20 cellular contexts compared by ENCODE assay signal in the genomic region with DNA sequence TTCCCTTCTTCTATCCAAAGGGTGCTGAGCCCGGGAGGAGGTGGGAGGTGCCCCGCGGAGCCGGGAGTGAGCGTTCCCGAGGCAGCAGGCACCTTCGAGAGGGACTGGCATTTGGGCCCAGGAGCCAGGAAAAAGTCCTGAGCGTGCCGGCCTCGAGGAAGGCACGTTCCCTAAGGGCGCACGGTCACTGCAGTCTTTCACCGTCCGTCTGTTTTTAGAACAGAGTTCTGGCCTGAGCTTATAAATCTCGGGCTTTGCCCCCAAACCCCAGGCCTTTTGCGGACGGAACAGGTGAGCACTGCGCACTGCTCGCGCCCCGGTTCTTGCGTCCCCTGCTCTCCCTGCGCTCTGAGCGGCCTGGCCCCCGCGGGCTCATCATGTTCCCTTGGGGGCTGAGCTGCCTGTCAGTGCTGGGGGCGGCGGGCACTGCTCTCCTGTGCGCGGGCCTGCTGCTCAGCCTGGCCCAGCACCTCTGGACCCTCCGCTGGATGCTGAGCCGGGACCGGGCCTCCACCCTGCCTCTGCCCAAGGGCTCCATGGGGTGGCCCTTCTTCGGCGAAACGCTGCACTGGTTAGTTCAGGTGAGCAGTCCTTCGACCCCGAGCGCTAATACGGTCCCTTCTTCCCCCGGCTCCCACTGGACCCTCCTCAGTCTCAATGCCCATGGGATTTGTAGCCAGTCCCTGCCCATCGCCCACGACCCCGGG. TPM values are rescaled to one million over a fixed set of nuclear protein-coding genes. Genes with fewer than 3 reads are reported as not detected.
A peak's percentile ranks its signal among the peaks of the same experiment; 100 is the strongest.
DNase-seq lines count a peak whose midpoint lies in the region; ATAC-seq and TF ChIP-seq lines count a peak whose summit lies in the region.
"Had no signal": no experiment of that assay in that cellular context is flagged by ENCODE, and none has a peak within 500 bp of the region (broad histone marks: within the 10 kb centered on the region; RNA-seq: fewer than 3 reads in every experiment).

No MANE protein-coding gene starts in this region.

- no peak for ATAC-seq in SK-N-SH treated with all-trans-retinoic acid at 6 μM for 48 hours
- ATAC-seq in HG02623 (IDR thresholded peaks at IDR 0.05; ENCODE audit: unreplicated experiment), result no peak

- H3K4me2 ChIP-seq in SK-N-SH (no peak overlapping the region), mesenchymal stem cell (ENCODE audit: low read length, poor library complexity, severe bottlenecking) (peak overlapping the region; percentile 43)
- H3K4me2 ChIP-seq: smooth muscle cell had no signal

- peak; percentile 16 for DNase-seq in SK-N-SH
- peak; percentile 47 for DNase-seq in ecto neural progenitor cell (ENCODE audit: low spot score)
- no peak for DNase-seq in mesenchymal stem cell
- no peak for DNase-seq in C1 segment of cervical spinal cord (lab: John Stamatoyannopoulos, UW)
- DNase-seq in T-helper 9 cell, result no peak
- no peak for DNase-seq in transverse colon
- DNase-seq: activated CD4-positive, alpha-beta memory T cell treated with anti-CD3 and anti-CD28 coated beads for 36 hours; activated T-cell treated with anti-CD3 and anti-CD28 coated beads, Interleukin-2, amount 50 U/mL, for 24 hours; heart left ventricle; left cardiac atrium; MG63; NCI-H187 treated with DMSO at 0.1 percent for 48 hours; NCI-H446 had no signal

- no peaks in the 10 kb centered on the region for H3K79me2 ChIP-seq in SK-N-SH (ENCODE audit: insufficient read depth)
- H3K79me2 ChIP-seq: parathyroid adenoma had no signal

- no peak overlapping the region for H4K8ac ChIP-seq in mesenchymal stem cell (ENCODE audit: low read length)

- no peak for TF ChIP-seq EP300 in SK-N-SH (IDR thresholded peaks at IDR 0.05; ENCODE audit: borderline replicate concordance in 1 of 2, low read depth in 1 of 2, low read length in 1 of 2)
- no peak for TF ChIP-seq EP300 in transverse colon (IDR thresholded peaks at IDR 0.05; ENCODE audit: low read depth)

- CTCF ChIA-PET in SK-N-SH (lab: Yijun Ruan, JAX), result interaction anchor here (1.3 to 8.4 kb wide), 2 partner anchors 17 to 55 kb away, joined by 3 to 69 read pairs; no protein-coding TSS in a partner anchor

- H3K9me3 ChIP-seq in SK-N-SH (no peaks in the 10 kb centered on the region), mesenchymal stem cell (ENCODE audit: control insufficient read depth, low read length) (no peaks in the 10 kb centered on the region), transverse colon (no peaks in the 10 kb centered on the region)
- H3K9me3 ChIP-seq: heart left ventricle, MG63 had no signal

- H3K4me1 ChIP-seq in SK-N-SH (ENCODE audit: control insufficient read depth in 1 of 2, insufficient read depth in 2 of 2, low read depth in 1 of 2, low read length in 1 of 2), result peaks cover 0 to 5% of the 10 kb centered on the region in 2 experiments; a peak in 1 of 4 replicates
- H3K4me1 ChIP-seq in mesenchymal stem cell (ENCODE audit: control insufficient read depth, insufficient read depth, low read depth, low read length), result peaks cover 29% of the 10 kb centered on the region
- H3K4me1 ChIP-seq in transverse colon, result peaks cover 0 to 30% (median 24%) of the 10 kb centered on the region in 4 donors
- H3K4me1 ChIP-seq: parathyroid adenoma had no signal

- H2BK15ac ChIP-seq in mesenchymal stem cell (ENCODE audit: low read depth, poor library complexity, severe bottlenecking), result no peak overlapping the region

- no peaks in the 10 kb centered on the region for H4K20me1 ChIP-seq in SK-N-SH (ENCODE audit: insufficient read depth)

- TF ChIP-seq CTCF in SK-N-SH (IDR thresholded peaks at IDR 0.05) (no peak), transverse colon (IDR thresholded peaks at IDR 0.05) (no peak)

- H3K18ac ChIP-seq in mesenchymal stem cell (ENCODE audit: low read depth in 1 of 2, low read length in 2 of 2), result no peak overlapping the region

- no peaks in the 10 kb centered on the region for H3K36me3 ChIP-seq in SK-N-SH (replicated peaks in 1 of 2; ENCODE audit: control insufficient read depth in 1 of 2, insufficient read depth in 2 of 2, low read length in 1 of 2)
- H3K36me3 ChIP-seq in mesenchymal stem cell (ENCODE audit: control insufficient read depth in 1 of 2, insufficient read depth in 2 of 2, low read depth in 1 of 2, low read length in 2 of 2), result peaks cover 0 to 3% of the 10 kb centered on the region in 2 experiments
- no peaks in the 10 kb centered on the region for H3K36me3 ChIP-seq in transverse colon
- H3K36me3 ChIP-seq: MG63 had no signal

- H3K23ac ChIP-seq in mesenchymal stem cell (ENCODE audit: low read length in 2 of 2), result peak overlapping the region in 1 of 2 experiments; percentile 65

- H3K9ac ChIP-seq in SK-N-SH (no peak overlapping the region), mesenchymal stem cell (ENCODE audit: low read length) (no peak overlapping the region)
- H3K9ac ChIP-seq: parathyroid adenoma had no signal

- in situ Hi-C loops in transverse colon (cut with MboI; ENCODE audit: low pct_ligation_motif_present in 1 of 4, low pct_unique_long_range_greater_than_20kb in 1 of 4, low sequenced_read_pairs in 3 of 4), result no loop called here

- no peak overlapping the region for H3K4ac ChIP-seq in mesenchymal stem cell (ENCODE audit: low read depth in 1 of 2, low read length in 2 of 2)

- no peak overlapping the region for H2BK120ac ChIP-seq in mesenchymal stem cell (ENCODE audit: low read depth, low read length)

- whole genome bisulfite sequencing in SK-N-SH (ENCODE audit: low lambda C conversion rate), result 89% methylated on average over 33 of the region's 45 CpGs
- 13% methylated on average over 42 of the region's 45 CpGs for WGBS in mesenchymal stem cell
- 37% methylated on average over 45 of the region's 45 CpGs; no CpG with 5 or more reads in 1 of the 2 donors for WGBS in transverse colon (ENCODE audit: low coverage in 1 of 2), 2 donors

- no peak overlapping the region for H4K91ac ChIP-seq in mesenchymal stem cell (ENCODE audit: low read length)

- no peaks in the 10 kb centered on the region for H3K9me2 ChIP-seq in SK-N-SH

- POLR2A ChIA-PET in SK-N-SH (lab: Yijun Ruan, JAX), result no interaction called here

- no peaks in the 10 kb centered on the region for H3F3A ChIP-seq in SK-N-SH (replicated peaks; ENCODE audit: insufficient read depth)

- no peak for TF ChIP-seq POLR2A in transverse colon (IDR thresholded peaks at IDR 0.05)

- H3K27ac ChIP-seq in SK-N-SH (ENCODE audit: low read depth in 2 of 2, low read length in 1 of 2) (no peak overlapping the region), mesenchymal stem cell (ENCODE audit: low read length, poor library complexity, severe bottlenecking) (no peak overlapping the region), transverse colon (no peak overlapping the region)
- H3K27ac ChIP-seq: 22Rv1, C4-2B, heart left ventricle, parathyroid adenoma had no signal

- H3K4me3 ChIP-seq in SK-N-SH (ENCODE audit: low read depth in 2 of 2, low read length in 1 of 2) (no peak overlapping the region), mesenchymal stem cell (ENCODE audit: insufficient read depth in 1 of 2, low read depth in 1 of 2, low read length in 2 of 2) (peak overlapping the region in 1 of 2 experiments; percentile 42), transverse colon (no peak overlapping the region)
- H3K4me3 ChIP-seq: MG63, smooth muscle cell had no signal

- H3K27me3 ChIP-seq in SK-N-SH (ENCODE audit: insufficient read depth) (peaks cover 10% of the 10 kb centered on the region), mesenchymal stem cell (ENCODE audit: control insufficient read depth in 1 of 2, insufficient read depth in 1 of 2, low read length in 2 of 2) (peaks cover 62 to 74% of the 10 kb centered on the region in 2 experiments), transverse colon (peaks cover 77% of the 10 kb centered on the region)
- H3K27me3 ChIP-seq: MG63 had no signal

- intact Hi-C loops in transverse colon (cut with DNase I; ENCODE audit: low total_unique reads), result no loop called here

- H3K79me1 ChIP-seq in mesenchymal stem cell (replicated peaks; ENCODE audit: low read length, poor library complexity, severe bottlenecking), result no peaks in the 10 kb centered on the region

- no peak overlapping the region for H2AK5ac ChIP-seq in mesenchymal stem cell (ENCODE audit: low read length, severe bottlenecking)

- no peak overlapping the region for H2BK5ac ChIP-seq in mesenchymal stem cell (ENCODE audit: low read depth, low read length, poor library complexity, severe bottlenecking)

- no peak overlapping the region for H2BK12ac ChIP-seq in mesenchymal stem cell (ENCODE audit: low read length in 2 of 2)

- H3K14ac ChIP-seq in mesenchymal stem cell (ENCODE audit: low read length in 2 of 2), result no peak overlapping the region

- TF ChIP-seq RAD21 in SK-N-SH (IDR thresholded peaks at IDR 0.05; ENCODE audit: low read length), result no peak

- H2AFZ ChIP-seq in SK-N-SH (ENCODE audit: low read depth) (no peak overlapping the region), mesenchymal stem cell (ENCODE audit: low read depth, low read length) (peak overlapping the region; percentile 0)
- H2AFZ ChIP-seq: parathyroid adenoma had no signal

TF ChIP-seq in SK-N-SH, 30 proteins besides CTCF, POLR2A, EP300 and RAD21 (continues in another document):
- TF ChIP-seq GABPA (IDR thresholded peaks at IDR 0.05; ENCODE audit: low read depth) (no peak), FOXM1 (IDR thresholded peaks at IDR 0.05; ENCODE audit: low read depth) (no peak), TEAD4 (IDR thresholded peaks at IDR 0.05; ENCODE audit: borderline replicate concordance, insufficient read depth) (no peak), GATA2 (CRISPR knock-in tag; IDR thresholded peaks at IDR 0.05) (no peak)

TF ChIP-seq in SK-N-SH treated with all-trans-retinoic acid at 6 μM for 48 hours, 23 proteins besides CTCF, POLR2A, EP300 and RAD21 (continues in another document):
- TF ChIP-seq PPARA (CRISPR knock-in tag; IDR thresholded peaks at IDR 0.05; ENCODE audit: borderline replicate concordance) (no peak), ARNTL (CRISPR knock-in tag; IDR thresholded peaks at IDR 0.05; ENCODE audit: borderline replicate concordance, low read depth) (no peak)

RNA-seq across cellular contexts. Expression of a gene that starts 0.4 kb away (rescaled TPM):
- not detected in 2 replicates for polyA plus RNA-seq in SK-N-SH (2012; rRNA removed)
- not detected in 2 replicates for polyA plus RNA-seq in SK-N-SH (2012; cell fraction: cytosol; rRNA removed)
- polyA plus RNA-seq in SK-N-SH (2012; cell fraction: nucleus; rRNA removed), result not detected in 2 replicates
- not detected for polyA plus RNA-seq in mesenchymal stem cell (2013, experiment 1 of 2)
- 0.01 TPM for polyA plus RNA-seq in mesenchymal stem cell (2013, experiment 2 of 2)
- total RNA-seq in transverse colon, result not detected
- total RNA-seq: activated CD4-positive, alpha-beta memory T cell treated with anti-CD3 and anti-CD28 coated beads for 36 hours; esophagus mucosa had no signal
- polyA plus RNA-seq: heart left ventricle, smooth muscle cell had no signal

RNA-seq across cellular contexts. Expression of a gene that starts 12.7 kb away (rescaled TPM):
- not detected in 2 replicates for polyA plus RNA-seq in SK-N-SH (2012; rRNA removed)
- polyA plus RNA-seq in SK-N-SH (2012; cell fraction: cytosol; rRNA removed), result not detected in 2 replicates
- polyA plus RNA-seq in SK-N-SH (2012; cell fraction: nucleus; rRNA removed), result 0.11 TPM in 1 of 2 replicates, not detected in the other
- polyA plus RNA-seq in mesenchymal stem cell (2013, experiment 1 of 2), result not detected
- not detected for polyA plus RNA-seq in mesenchymal stem cell (2013, experiment 2 of 2)
- not detected for total RNA-seq in transverse colon
- total RNA-seq: activated CD4-positive, alpha-beta memory T cell treated with anti-CD3 and anti-CD28 coated beads for 36 hours; esophagus mucosa; heart left ventricle; smooth muscle cell had no signal
- polyA plus RNA-seq: heart left ventricle had no signal

Comparison
In these comparisons a context has a peak if more than half of its experiments do, and no peak if none do; other contexts are left out.
1. DNase-seq: peak in SK-N-SH (single experiment) and ecto neural progenitor cell (single experiment); none in mesenchymal stem cell (single experiment), C1 segment of cervical spinal cord (0 of 14), T-helper 9 cell (single experiment) and transverse colon (single experiment).